In the genomic region with DNA sequence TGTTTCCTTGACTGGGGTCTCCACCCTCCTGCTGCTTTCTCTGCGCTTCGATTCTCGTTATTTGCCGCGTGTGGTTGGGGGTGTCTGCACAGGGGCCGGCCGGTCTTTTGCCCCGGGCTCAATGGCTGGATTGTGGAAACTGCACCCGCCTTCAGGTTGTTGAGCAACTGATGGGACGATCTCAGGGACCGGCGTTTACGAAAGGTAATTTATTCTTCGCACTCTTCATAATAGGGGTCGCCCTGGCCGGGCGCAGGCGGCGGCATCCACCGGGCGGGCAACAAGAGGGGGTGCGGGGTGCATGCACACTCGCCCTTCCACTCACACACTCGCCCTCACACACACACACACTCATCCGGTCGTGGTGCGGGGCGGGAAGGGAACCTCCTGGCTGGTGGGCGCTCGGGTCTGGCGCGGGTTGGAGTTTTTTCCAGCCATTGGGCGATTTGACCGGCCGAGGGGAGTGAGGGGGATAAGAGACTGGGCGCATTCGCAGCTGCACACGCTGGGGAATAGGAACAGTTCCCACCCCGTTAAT, we compare ENCODE assay signal across 1 cellular context.
A peak's percentile ranks its signal among the peaks of the same experiment; 100 is the strongest.
TF ChIP-seq lines count a peak whose summit lies in the region.

No MANE protein-coding gene starts in this region.

TF ChIP-seq in GM23338, 12 proteins besides CTCF, POLR2A, EP300 and RAD21 (continued from another document):
- TF ChIP-seq ZNF462 (CRISPR knock-in tag; IDR thresholded peaks at IDR 0.05) = no peak
- peak; percentile 25 for TF ChIP-seq EZH2 (IDR thresholded peaks at IDR 0.05; ENCODE audit: low read depth, unreplicated experiment)
TF ChIP-seq in GM23338: peak in this region for 1.
